10 cellular contexts compared by ENCODE assay signal in the genomic region with DNA sequence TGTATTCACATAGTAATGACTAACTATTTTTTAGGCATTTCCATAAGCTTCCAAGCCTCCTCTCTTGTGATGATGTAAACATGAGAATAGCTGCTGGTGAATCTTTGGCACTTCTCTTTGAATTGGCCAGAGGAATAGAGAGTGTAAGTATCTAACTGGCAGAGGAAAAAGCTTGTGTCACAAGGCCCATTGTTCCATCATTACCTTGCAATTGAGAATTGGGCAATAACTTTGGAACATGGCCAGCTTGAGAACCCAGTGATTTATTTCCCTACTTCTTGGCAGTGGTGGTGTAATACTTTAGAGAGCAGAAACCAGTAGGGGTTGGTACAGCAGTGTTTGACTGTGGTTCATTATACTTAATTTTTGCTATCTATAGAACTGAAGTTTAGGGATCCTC. TPM values are rescaled to one million over a fixed set of nuclear protein-coding genes. Genes with fewer than 3 reads are reported as not detected.
A peak's percentile ranks its signal among the peaks of the same experiment; 100 is the strongest.
DNase-seq lines count a peak whose midpoint lies in the region; ATAC-seq and FAIRE-seq lines count a peak whose summit lies in the region.
"Had no signal": no experiment of that assay in that cellular context is flagged by ENCODE, and none has a peak within 500 bp of the region (broad histone marks: within the 10 kb centered on the region; RNA-seq: fewer than 3 reads in every experiment).

No MANE protein-coding gene starts in this region.

- peak; percentile 73 for FAIRE-seq in islet of Langerhans (lab: Jason Lieb, UNC)

- DNase-seq in Right ventricle myocardium inferior (ENCODE audit: missing footprints) (no peak), cardiac septum (ENCODE audit: low spot score) (no peak), astrocyte of the hippocampus (ENCODE audit: low read depth, low spot score) (peak; percentile 64), SW480 (ENCODE audit: low spot score) (no peak)
- DNase-seq: NCI-H82 had no signal

- intact Hi-C loops in Right ventricle myocardium inferior (cut with DNase I) (no loop called here), cardiac septum (cut with DNase I) (no loop called here)

- ATAC-seq in Right ventricle myocardium inferior (peak; percentile 86), HG02981 (IDR thresholded peaks at IDR 0.05; ENCODE audit: unreplicated experiment) (no peak), HG03175 (IDR thresholded peaks at IDR 0.05; ENCODE audit: unreplicated experiment) (no peak), GM21528 (IDR thresholded peaks at IDR 0.05; ENCODE audit: low FRiP score, unreplicated experiment) (no peak)
- ATAC-seq: activated naive CD4-positive, alpha-beta T cell treated with anti-CD3 and anti-CD28 coated beads, Interleukin-2, amount 50 U/mL, for 72 hours had no signal

RNA-seq across cellular contexts. Expression of gene IFRD1, which starts 12.0 kb away (rescaled TPM):
- total RNA-seq in Right ventricle myocardium inferior (17.8 TPM), cardiac septum (51.2 TPM)

RNA-seq across cellular contexts. Expression of gene LSMEM1, which starts 18.6 kb away (rescaled TPM):
- total RNA-seq in Right ventricle myocardium inferior: 1.9 TPM
- total RNA-seq in cardiac septum: 7.4 TPM
